Comparison of ENCODE assay signal across 27 cellular contexts in the genomic region with DNA sequence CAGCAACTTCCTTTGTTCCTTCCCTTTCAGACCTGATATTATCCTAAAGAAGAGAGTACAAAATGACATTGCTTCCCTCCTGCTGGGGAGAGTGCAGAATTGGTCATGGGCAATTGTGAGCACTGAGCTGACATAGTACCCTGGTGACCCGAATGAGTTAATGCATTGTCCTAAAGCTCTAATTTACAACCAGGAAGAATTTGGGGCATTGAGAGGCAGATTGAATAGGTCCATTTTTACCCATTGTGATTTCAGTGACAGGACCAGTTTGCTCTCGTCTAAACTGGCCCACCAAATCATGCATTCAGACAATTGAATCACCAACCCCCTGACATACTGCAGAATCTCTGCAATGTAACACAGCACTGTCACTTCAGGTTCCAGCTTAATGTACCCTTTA.
"Had no signal": no experiment of that assay in that cellular context is flagged by ENCODE, and none has a peak within 500 bp of the region (broad histone marks: within the 10 kb centered on the region; RNA-seq: fewer than 3 reads in every experiment).

No MANE protein-coding gene starts in this region.

- H3K4me3 Mint-ChIP-seq: activated CD4-positive, alpha-beta memory T cell treated with anti-CD3 and anti-CD28 coated beads, Interleukin-2, amount 10 ng/mL, durations not matched to agents 7 days and 5 days; activated naive CD8-positive, alpha-beta T cell treated with anti-CD3 and anti-CD28 coated beads, Interleukin-2, amount 50 U/mL, for 24 hours; activated T-cell treated with anti-CD3 and anti-CD28 coated beads, Interleukin-2, amount 50 U/mL, for 24 hours; brain; memory B cell; naive thymus-derived CD4-positive, alpha-beta T cell; stimulated activated naive CD8-positive, alpha-beta T cell treated with anti-CD3 and anti-CD28 coated beads, Interleukin-15, Interleukin-2, amounts not matched to agents 100 ng/mL and 50 ng/mL, for 24 hours had no signal

- H3K9me3 ChIP-seq: colonic mucosa, gastrocnemius medialis, heart right ventricle, suprapubic skin, transverse colon, vagina had no signal

- H3K27ac ChIP-seq: colonic mucosa, gastrocnemius medialis, heart right ventricle, skin epidermis, suprapubic skin, transverse colon, vagina had no signal

- H3K4me3 ChIP-seq: colonic mucosa, gastrocnemius medialis, heart right ventricle, skin epidermis, suprapubic skin, transverse colon, vagina had no signal

- H3K27me3 ChIP-seq: colonic mucosa, gastrocnemius medialis, heart right ventricle, suprapubic skin, transverse colon, vagina had no signal

- H3K36me3 Mint-ChIP-seq: brain, memory B cell had no signal

- H3K9me3 Mint-ChIP-seq: activated CD4-positive, alpha-beta memory T cell treated with anti-CD3 and anti-CD28 coated beads, Interleukin-2, amount 10 ng/mL, durations not matched to agents 7 days and 5 days; activated naive CD8-positive, alpha-beta T cell treated with anti-CD3 and anti-CD28 coated beads, Interleukin-2, amount 50 U/mL, for 24 hours; activated T-cell treated with anti-CD3 and anti-CD28 coated beads, Interleukin-2, amount 50 U/mL, for 24 hours; activated T-helper 2 cell treated with anti-CD3 and anti-CD28 coated beads, Interferon-gamma antibody, Interleukin-2, Interleukin-4, amounts not matched to agents 10 μg/mL and 5 μg/mL and 100 μg/mL, durations not matched to agents 14 hours and 24 hours and 36 hours; naive thymus-derived CD4-positive, alpha-beta T cell; stimulated activated naive CD8-positive, alpha-beta T cell treated with anti-CD3 and anti-CD28 coated beads, Interleukin-15, Interleukin-2, amounts not matched to agents 100 ng/mL and 50 ng/mL, for 24 hours had no signal

- ATAC-seq: activated naive CD8-positive, alpha-beta T cell treated with anti-CD3 and anti-CD28 coated beads, Interleukin-2, amount 50 U/mL, for 24 hours; esophagus mucosa; gastrocnemius medialis; heart right ventricle; left ventricle myocardium superior; naive thymus-derived CD4-positive, alpha-beta T cell; right cardiac atrium had no signal

- H3K36me3 ChIP-seq: colonic mucosa, gastrocnemius medialis, heart right ventricle, suprapubic skin, transverse colon, vagina had no signal

- H3K4me1 ChIP-seq: colonic mucosa, gastrocnemius medialis, heart right ventricle, suprapubic skin, transverse colon, vagina had no signal

- DNase-seq: activated CD4-positive, alpha-beta memory T cell treated with anti-CD3 and anti-CD28 coated beads, Interleukin-2, amount 10 ng/mL, durations not matched to agents 7 days and 5 days; activated CD4-positive, alpha-beta T cell treated with anti-CD3 and anti-CD28 coated beads for 48 hours; activated CD4-positive, CD25-positive, alpha-beta regulatory T cell; activated naive CD4-positive, alpha-beta T cell treated with Interleukin-2 at 50 U/mL for 16 hours; activated naive CD8-positive, alpha-beta T cell treated with anti-CD3 and anti-CD28 coated beads, Interleukin-2, amount 50 U/mL, for 24 hours; activated T-cell treated with anti-CD3 and anti-CD28 coated beads, Interleukin-2, amount 50 U/mL, for 24 hours; colonic mucosa; effector CD4-positive, alpha-beta T cell; gastrocnemius medialis; heart right ventricle; left ventricle myocardium superior; naive thymus-derived CD4-positive, alpha-beta T cell; right cardiac atrium; stimulated activated CD4-positive, alpha-beta T cell treated with anti-CD3 and anti-CD28 coated beads, Interleukin-15, amount 100 ng/mL, for 24 hours; stimulated activated CD4-positive, alpha-beta T cell treated with anti-CD3 and anti-CD28 coated beads, Interleukin-2, amount 100 ng/mL, for 48 hours; T-helper 1 cell; T-helper 9 cell; transverse colon had no signal

- H3K27ac Mint-ChIP-seq: activated CD4-positive, alpha-beta memory T cell treated with anti-CD3 and anti-CD28 coated beads, Interleukin-2, amount 10 ng/mL, durations not matched to agents 7 days and 5 days; activated naive CD8-positive, alpha-beta T cell treated with anti-CD3 and anti-CD28 coated beads, Interleukin-2, amount 50 U/mL, for 24 hours; activated T-cell treated with anti-CD3 and anti-CD28 coated beads, Interleukin-2, amount 50 U/mL, for 24 hours; activated T-helper 2 cell treated with anti-CD3 and anti-CD28 coated beads, Interferon-gamma antibody, Interleukin-2, Interleukin-4, amounts not matched to agents 10 μg/mL and 5 μg/mL and 100 μg/mL, durations not matched to agents 14 hours and 24 hours and 36 hours; memory B cell; progenitor cell of endocrine pancreas; stimulated activated naive CD8-positive, alpha-beta T cell treated with anti-CD3 and anti-CD28 coated beads, Interleukin-15, Interleukin-2, amounts not matched to agents 100 ng/mL and 50 ng/mL, for 24 hours had no signal

- H3K27me3 Mint-ChIP-seq: activated CD4-positive, alpha-beta memory T cell treated with anti-CD3 and anti-CD28 coated beads, Interleukin-2, amount 10 ng/mL, durations not matched to agents 7 days and 5 days; activated naive CD8-positive, alpha-beta T cell treated with anti-CD3 and anti-CD28 coated beads, Interleukin-2, amount 50 U/mL, for 24 hours; activated T-cell treated with anti-CD3 and anti-CD28 coated beads, Interleukin-2, amount 50 U/mL, for 24 hours; brain; memory B cell; naive thymus-derived CD4-positive, alpha-beta T cell; progenitor cell of endocrine pancreas; stimulated activated naive CD8-positive, alpha-beta T cell treated with anti-CD3 and anti-CD28 coated beads, Interleukin-15, Interleukin-2, amounts not matched to agents 100 ng/mL and 50 ng/mL, for 24 hours had no signal

- H3K4me1 Mint-ChIP-seq: activated CD4-positive, alpha-beta memory T cell treated with anti-CD3 and anti-CD28 coated beads, Interleukin-2, amount 10 ng/mL, durations not matched to agents 7 days and 5 days; memory B cell had no signal
